In the genomic region with DNA sequence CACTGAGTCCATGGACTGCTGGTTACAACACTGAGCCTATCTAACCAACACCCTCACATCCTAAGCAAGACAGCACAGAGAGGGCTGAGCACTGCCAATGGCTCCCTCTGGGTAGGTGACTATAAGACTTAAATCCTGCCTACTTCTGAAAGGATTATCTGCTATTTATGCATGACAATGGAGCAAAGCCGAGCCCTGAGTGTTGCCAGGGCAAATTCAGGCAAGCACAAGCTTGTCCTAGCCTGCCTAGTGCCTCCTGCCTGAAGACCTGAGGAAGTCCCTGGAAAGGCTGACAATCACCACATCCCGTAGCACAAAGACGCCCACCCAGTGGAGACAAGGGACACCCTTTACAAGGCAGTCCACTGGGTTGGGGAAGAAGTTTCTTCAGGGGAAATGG, we compare ENCODE assay signal across 1 cellular context.
TF ChIP-seq lines count a peak whose summit lies in the region.

No MANE protein-coding gene starts in this region.

TF ChIP-seq in SK-N-SH treated with all-trans-retinoic acid at 6 μM for 48 hours, 23 proteins besides CTCF, POLR2A, EP300 and RAD21 (continued from another document):
- TF ChIP-seq, protein P1, sequence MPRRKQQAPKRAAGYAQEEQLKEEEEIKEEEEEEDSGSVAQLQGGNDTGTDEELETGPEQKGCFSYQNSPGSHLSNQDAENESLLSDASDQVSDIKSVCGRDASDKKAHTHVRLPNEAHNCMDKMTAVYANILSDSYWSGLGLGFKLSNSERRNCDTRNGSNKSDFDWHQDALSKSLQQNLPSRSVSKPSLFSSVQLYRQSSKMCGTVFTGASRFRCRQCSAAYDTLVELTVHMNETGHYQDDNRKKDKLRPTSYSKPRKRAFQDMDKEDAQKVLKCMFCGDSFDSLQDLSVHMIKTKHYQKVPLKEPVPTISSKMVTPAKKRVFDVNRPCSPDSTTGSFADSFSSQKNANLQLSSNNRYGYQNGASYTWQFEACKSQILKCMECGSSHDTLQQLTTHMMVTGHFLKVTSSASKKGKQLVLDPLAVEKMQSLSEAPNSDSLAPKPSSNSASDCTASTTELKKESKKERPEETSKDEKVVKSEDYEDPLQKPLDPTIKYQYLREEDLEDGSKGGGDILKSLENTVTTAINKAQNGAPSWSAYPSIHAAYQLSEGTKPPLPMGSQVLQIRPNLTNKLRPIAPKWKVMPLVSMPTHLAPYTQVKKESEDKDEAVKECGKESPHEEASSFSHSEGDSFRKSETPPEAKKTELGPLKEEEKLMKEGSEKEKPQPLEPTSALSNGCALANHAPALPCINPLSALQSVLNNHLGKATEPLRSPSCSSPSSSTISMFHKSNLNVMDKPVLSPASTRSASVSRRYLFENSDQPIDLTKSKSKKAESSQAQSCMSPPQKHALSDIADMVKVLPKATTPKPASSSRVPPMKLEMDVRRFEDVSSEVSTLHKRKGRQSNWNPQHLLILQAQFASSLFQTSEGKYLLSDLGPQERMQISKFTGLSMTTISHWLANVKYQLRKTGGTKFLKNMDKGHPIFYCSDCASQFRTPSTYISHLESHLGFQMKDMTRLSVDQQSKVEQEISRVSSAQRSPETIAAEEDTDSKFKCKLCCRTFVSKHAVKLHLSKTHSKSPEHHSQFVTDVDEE (CRISPR knock-in tag; IDR thresholded peaks at IDR 0.05), result no peak
- TF ChIP-seq ESRRG (CRISPR knock-in tag; IDR thresholded peaks at IDR 0.05), result no peak
- TF ChIP-seq, protein P2, sequence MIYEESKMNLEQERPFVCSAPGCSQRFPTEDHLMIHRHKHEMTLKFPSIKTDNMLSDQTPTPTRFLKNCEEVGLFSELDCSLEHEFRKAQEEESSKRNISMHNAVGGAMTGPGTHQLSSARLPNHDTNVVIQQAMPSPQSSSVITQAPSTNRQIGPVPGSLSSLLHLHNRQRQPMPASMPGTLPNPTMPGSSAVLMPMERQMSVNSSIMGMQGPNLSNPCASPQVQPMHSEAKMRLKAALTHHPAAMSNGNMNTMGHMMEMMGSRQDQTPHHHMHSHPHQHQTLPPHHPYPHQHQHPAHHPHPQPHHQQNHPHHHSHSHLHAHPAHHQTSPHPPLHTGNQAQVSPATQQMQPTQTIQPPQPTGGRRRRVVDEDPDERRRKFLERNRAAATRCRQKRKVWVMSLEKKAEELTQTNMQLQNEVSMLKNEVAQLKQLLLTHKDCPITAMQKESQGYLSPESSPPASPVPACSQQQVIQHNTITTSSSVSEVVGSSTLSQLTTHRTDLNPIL (CRISPR knock-in tag; IDR thresholded peaks at IDR 0.05; ENCODE audit: low read depth), result no peak
